2 cellular contexts compared by ENCODE assay signal in genomic region chr7:135980665-135981180, GRCh38.
TF ChIP-seq lines count a peak whose summit lies in the region.

No MANE protein-coding gene starts in this region.

TF ChIP-seq in SK-N-SH, 30 proteins besides CTCF, POLR2A, EP300 and RAD21 (continued from another document):
- TF ChIP-seq USF2 (IDR thresholded peaks at IDR 0.05; ENCODE audit: borderline replicate concordance, low read depth, low read length) (no peak), GATA2 (CRISPR knock-in tag; IDR thresholded peaks at IDR 0.05) (no peak), CHD2 (IDR thresholded peaks at IDR 0.05; ENCODE audit: low read length, partially characterized antibody) (no peak), GABPA (IDR thresholded peaks at IDR 0.05; ENCODE audit: low read depth) (0 out of 2 replicates have a peak, but pooled peaks have one; percentile 9), FOSL2 (IDR thresholded peaks at IDR 0.05; ENCODE audit: borderline replicate concordance, low read depth) (peak; percentile 41; the same call in 1 of the 2 replicates)
- TF ChIP-seq, protein P1, sequence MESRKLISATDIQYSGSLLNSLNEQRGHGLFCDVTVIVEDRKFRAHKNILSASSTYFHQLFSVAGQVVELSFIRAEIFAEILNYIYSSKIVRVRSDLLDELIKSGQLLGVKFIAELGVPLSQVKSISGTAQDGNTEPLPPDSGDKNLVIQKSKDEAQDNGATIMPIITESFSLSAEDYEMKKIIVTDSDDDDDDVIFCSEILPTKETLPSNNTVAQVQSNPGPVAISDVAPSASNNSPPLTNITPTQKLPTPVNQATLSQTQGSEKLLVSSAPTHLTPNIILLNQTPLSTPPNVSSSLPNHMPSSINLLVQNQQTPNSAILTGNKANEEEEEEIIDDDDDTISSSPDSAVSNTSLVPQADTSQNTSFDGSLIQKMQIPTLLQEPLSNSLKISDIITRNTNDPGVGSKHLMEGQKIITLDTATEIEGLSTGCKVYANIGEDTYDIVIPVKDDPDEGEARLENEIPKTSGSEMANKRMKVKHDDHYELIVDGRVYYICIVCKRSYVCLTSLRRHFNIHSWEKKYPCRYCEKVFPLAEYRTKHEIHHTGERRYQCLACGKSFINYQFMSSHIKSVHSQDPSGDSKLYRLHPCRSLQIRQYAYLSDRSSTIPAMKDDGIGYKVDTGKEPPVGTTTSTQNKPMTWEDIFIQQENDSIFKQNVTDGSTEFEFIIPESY (IDR thresholded peaks at IDR 0.05; ENCODE audit: borderline replicate concordance, low read depth), result no peak
- TF ChIP-seq, protein P2, sequence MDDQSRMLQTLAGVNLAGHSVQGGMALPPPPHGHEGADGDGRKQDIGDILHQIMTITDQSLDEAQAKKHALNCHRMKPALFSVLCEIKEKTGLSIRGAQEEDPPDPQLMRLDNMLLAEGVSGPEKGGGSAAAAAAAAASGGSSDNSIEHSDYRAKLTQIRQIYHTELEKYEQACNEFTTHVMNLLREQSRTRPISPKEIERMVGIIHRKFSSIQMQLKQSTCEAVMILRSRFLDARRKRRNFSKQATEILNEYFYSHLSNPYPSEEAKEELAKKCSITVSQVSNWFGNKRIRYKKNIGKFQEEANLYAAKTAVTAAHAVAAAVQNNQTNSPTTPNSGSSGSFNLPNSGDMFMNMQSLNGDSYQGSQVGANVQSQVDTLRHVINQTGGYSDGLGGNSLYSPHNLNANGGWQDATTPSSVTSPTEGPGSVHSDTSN (IDR thresholded peaks at IDR 0.05), result peak; percentile 85
- TF ChIP-seq, protein P3, sequence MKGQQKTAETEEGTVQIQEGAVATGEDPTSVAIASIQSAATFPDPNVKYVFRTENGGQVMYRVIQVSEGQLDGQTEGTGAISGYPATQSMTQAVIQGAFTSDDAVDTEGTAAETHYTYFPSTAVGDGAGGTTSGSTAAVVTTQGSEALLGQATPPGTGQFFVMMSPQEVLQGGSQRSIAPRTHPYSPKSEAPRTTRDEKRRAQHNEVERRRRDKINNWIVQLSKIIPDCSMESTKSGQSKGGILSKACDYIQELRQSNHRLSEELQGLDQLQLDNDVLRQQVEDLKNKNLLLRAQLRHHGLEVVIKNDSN (IDR thresholded peaks at IDR 0.05; ENCODE audit: borderline replicate concordance, low read depth), result no peak

TF ChIP-seq in GM12878, 131 proteins besides CTCF, POLR2A, EP300 and RAD21 (continues in another document):
- TF ChIP-seq, protein P2 (IDR thresholded peaks at IDR 0.05; ENCODE audit: insufficient replicate concordance, low read depth, low read length), result peak; percentile 91
- TF ChIP-seq SKIL (IDR thresholded peaks at IDR 0.05; ENCODE audit: low read depth, poor library complexity, severe bottlenecking) (peak; percentile 59), MLLT1 (IDR thresholded peaks at IDR 0.05) (0 out of 2 replicates have a peak, but pooled peaks have one; percentile 51), EZH2 (IDR thresholded peaks at IDR 0.05; ENCODE audit: borderline replicate concordance, control insufficient read depth, low read depth, low read length) (no peak), POLR2AphosphoS5 (IDR thresholded peaks at IDR 0.05; ENCODE audit: low read length) (peak; percentile 46; the same call in 1 of the 2 replicates), NFXL1 (IDR thresholded peaks at IDR 0.05; ENCODE audit: borderline replicate concordance) (no peak), MEF2B (IDR thresholded peaks at IDR 0.05; ENCODE audit: partially characterized antibody, poor library complexity, severe bottlenecking) (peak; percentile 69), SIN3A (IDR thresholded peaks at IDR 0.05; ENCODE audit: low read depth, low read length) (no peak), SP1 (IDR thresholded peaks at IDR 0.05; ENCODE audit: low read depth, low read length) (peak; percentile 30), PML (IDR thresholded peaks at IDR 0.05; ENCODE audit: low read length) (no peak), YBX1 (IDR thresholded peaks at IDR 0.05) (no peak), SMAD1 (IDR thresholded peaks at IDR 0.05; ENCODE audit: low read depth, partially characterized antibody) (peak; percentile 19), CBX3 (IDR thresholded peaks at IDR 0.05; ENCODE audit: borderline replicate concordance, low read depth) (no peak), ATF2 (IDR thresholded peaks at IDR 0.05; ENCODE audit: low read length) (peak; percentile 32; the same call in 1 of the 2 replicates), SREBF2 (IDR thresholded peaks at IDR 0.05; ENCODE audit: low read length) (no peak), PAX5 (IDR thresholded peaks at IDR 0.05; ENCODE audit: borderline replicate concordance, low read depth, low read length) (peak; percentile 23; the same call in 1 of the 2 replicates), MTA2 (IDR thresholded peaks at IDR 0.05; ENCODE audit: low read depth) (peak; percentile 56; the same call in 1 of the 2 replicates), BACH1 (IDR thresholded peaks at IDR 0.05; ENCODE audit: borderline replicate concordance) (peak; percentile 67; the same call in 1 of the 2 replicates), ZNF24 (IDR thresholded peaks at IDR 0.05) (peak; percentile 79), RUNX3 (IDR thresholded peaks at IDR 0.05; ENCODE audit: low read length) (peak; percentile 84), ATF7 (IDR thresholded peaks at IDR 0.05; ENCODE audit: low read depth) (peak; percentile 53; the same call in 1 of the 2 replicates), SIX5 (IDR thresholded peaks at IDR 0.05; ENCODE audit: low read depth, low read length, severe bottlenecking) (no peak), POU2F2 (IDR thresholded peaks at IDR 0.05; ENCODE audit: borderline replicate concordance, low read depth, low read length) (peak; percentile 88; the same call in 2 of the 3 replicates), NBN (IDR thresholded peaks at IDR 0.05) (peak; percentile 60; the same call in 1 of the 2 replicates), ZNF207 (IDR thresholded peaks at IDR 0.05; ENCODE audit: borderline replicate concordance) (no peak)
- TF ChIP-seq, protein P4, sequence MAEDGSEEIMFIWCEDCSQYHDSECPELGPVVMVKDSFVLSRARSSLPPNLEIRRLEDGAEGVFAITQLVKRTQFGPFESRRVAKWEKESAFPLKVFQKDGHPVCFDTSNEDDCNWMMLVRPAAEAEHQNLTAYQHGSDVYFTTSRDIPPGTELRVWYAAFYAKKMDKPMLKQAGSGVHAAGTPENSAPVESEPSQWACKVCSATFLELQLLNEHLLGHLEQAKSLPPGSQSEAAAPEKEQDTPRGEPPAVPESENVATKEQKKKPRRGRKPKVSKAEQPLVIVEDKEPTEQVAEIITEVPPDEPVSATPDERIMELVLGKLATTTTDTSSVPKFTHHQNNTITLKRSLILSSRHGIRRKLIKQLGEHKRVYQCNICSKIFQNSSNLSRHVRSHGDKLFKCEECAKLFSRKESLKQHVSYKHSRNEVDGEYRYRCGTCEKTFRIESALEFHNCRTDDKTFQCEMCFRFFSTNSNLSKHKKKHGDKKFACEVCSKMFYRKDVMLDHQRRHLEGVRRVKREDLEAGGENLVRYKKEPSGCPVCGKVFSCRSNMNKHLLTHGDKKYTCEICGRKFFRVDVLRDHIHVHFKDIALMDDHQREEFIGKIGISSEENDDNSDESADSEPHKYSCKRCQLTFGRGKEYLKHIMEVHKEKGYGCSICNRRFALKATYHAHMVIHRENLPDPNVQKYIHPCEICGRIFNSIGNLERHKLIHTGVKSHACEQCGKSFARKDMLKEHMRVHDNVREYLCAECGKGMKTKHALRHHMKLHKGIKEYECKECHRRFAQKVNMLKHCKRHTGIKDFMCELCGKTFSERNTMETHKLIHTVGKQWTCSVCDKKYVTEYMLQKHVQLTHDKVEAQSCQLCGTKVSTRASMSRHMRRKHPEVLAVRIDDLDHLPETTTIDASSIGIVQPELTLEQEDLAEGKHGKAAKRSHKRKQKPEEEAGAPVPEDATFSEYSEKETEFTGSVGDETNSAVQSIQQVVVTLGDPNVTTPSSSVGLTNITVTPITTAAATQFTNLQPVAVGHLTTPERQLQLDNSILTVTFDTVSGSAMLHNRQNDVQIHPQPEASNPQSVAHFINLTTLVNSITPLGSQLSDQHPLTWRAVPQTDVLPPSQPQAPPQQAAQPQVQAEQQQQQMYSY (CRISPR knock-in tag; IDR thresholded peaks at IDR 0.05), result no peak
- TF ChIP-seq, protein P5, sequence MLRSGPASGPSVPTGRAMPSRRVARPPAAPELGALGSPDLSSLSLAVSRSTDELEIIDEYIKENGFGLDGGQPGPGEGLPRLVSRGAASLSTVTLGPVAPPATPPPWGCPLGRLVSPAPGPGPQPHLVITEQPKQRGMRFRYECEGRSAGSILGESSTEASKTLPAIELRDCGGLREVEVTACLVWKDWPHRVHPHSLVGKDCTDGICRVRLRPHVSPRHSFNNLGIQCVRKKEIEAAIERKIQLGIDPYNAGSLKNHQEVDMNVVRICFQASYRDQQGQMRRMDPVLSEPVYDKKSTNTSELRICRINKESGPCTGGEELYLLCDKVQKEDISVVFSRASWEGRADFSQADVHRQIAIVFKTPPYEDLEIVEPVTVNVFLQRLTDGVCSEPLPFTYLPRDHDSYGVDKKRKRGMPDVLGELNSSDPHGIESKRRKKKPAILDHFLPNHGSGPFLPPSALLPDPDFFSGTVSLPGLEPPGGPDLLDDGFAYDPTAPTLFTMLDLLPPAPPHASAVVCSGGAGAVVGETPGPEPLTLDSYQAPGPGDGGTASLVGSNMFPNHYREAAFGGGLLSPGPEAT (IDR thresholded peaks at IDR 0.05; ENCODE audit: low read depth), result peak; percentile 46; the same call in 1 of the 2 replicates
- TF ChIP-seq, protein P6, sequence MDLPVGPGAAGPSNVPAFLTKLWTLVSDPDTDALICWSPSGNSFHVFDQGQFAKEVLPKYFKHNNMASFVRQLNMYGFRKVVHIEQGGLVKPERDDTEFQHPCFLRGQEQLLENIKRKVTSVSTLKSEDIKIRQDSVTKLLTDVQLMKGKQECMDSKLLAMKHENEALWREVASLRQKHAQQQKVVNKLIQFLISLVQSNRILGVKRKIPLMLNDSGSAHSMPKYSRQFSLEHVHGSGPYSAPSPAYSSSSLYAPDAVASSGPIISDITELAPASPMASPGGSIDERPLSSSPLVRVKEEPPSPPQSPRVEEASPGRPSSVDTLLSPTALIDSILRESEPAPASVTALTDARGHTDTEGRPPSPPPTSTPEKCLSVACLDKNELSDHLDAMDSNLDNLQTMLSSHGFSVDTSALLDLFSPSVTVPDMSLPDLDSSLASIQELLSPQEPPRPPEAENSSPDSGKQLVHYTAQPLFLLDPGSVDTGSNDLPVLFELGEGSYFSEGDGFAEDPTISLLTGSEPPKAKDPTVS (IDR thresholded peaks at IDR 0.05; ENCODE audit: low read depth, low read length), result no peak
- TF ChIP-seq, protein P7, sequence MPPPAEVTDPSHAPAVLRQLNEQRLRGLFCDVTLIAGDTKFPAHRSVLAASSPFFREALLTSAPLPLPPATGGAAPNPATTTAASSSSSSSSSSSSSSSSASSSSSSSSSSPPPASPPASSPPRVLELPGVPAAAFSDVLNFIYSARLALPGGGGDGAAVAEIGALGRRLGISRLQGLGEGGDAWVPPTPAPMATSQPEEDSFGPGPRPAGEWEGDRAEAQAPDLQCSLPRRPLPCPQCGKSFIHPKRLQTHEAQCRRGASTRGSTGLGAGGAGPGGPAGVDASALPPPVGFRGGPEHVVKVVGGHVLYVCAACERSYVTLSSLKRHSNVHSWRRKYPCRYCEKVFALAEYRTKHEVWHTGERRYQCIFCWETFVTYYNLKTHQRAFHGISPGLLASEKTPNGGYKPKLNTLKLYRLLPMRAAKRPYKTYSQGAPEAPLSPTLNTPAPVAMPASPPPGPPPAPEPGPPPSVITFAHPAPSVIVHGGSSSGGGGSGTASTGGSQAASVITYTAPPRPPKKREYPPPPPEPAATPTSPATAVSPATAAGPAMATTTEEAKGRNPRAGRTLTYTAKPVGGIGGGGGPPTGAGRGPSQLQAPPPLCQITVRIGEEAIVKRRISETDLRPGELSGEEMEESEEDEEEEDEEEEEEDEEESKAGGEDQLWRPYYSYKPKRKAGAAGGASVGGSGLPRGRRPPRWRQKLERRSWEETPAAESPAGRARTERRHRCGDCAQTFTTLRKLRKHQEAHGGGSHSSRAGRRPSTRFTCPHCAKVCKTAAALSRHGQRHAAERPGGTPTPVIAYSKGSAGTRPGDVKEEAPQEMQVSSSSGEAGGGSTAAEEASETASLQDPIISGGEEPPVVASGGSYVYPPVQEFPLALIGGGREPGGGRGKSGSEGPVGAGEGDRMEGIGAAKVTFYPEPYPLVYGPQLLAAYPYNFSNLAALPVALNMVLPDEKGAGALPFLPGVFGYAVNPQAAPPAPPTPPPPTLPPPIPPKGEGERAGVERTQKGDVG (CRISPR knock-in tag; IDR thresholded peaks at IDR 0.05), result no peak
